ENCODE assay signal across 35 cellular contexts in the genomic region with DNA sequence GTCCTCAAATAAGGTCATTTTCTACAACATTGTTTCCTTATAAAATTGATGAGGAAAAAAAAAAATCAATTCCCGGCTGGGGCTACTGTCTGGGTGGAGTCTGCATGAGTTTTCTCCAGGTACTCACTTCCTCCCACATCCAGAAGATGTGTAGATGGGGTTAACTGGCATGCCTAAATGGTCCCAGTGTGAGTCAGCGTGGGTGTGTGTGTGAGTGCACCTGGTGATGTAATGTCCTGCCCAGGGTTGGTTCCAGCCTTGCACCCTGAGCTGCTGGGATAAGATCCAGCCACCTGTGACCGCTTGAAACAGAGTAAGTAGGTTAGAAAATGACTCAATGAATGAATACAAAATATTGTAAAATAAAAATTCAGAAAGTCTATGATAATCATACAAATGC. TPM values are rescaled to one million over a fixed set of nuclear protein-coding genes. Genes with fewer than 3 reads are reported as not detected.
DNase-seq lines count a peak whose midpoint lies in the region; ATAC-seq, FAIRE-seq and TF ChIP-seq lines count a peak whose summit lies in the region.
"Had no signal": no experiment of that assay in that cellular context is flagged by ENCODE, and none has a peak within 500 bp of the region (broad histone marks: within the 10 kb centered on the region; RNA-seq: fewer than 3 reads in every experiment).

No MANE protein-coding gene starts in this region.

- H3K4me3 ChIP-seq in colonic mucosa, result no peak overlapping the region
- H3K4me3 ChIP-seq in kidney epithelial cell (ENCODE audit: low read depth, low read length), result no peak overlapping the region
- H3K4me3 ChIP-seq in upper lobe of right lung, result no peak overlapping the region
- H3K4me3 ChIP-seq: ascending aorta; BLaER1 treated with 17β-estradiol and CSF1 and Interleukin-3, amounts not matched to agents 10 nM and 100 nM; coronary artery; esophagus muscularis mucosa; heart left ventricle; ovary; Peyer's patch had no signal

- no peak for TF ChIP-seq POLR2A in GM12891 (IDR thresholded peaks at IDR 0.05; ENCODE audit: low read depth, low read length)
- TF ChIP-seq POLR2A in GM18505 (IDR thresholded peaks at IDR 0.05; ENCODE audit: borderline replicate concordance, extremely low read depth, insufficient read depth, insufficient read length), result no peak

- DNase-seq in colonic mucosa (peak; percentile 71), kidney epithelial cell (ENCODE audit: low read depth) (peak; percentile 41), upper lobe of right lung (no peak), GM12891 (ENCODE audit: insufficient read length, low spot score) (no peak), GM10266 (ENCODE audit: extremely low spot score) (no peak)
- DNase-seq: activated CD4-positive, alpha-beta T cell treated with anti-CD3 and anti-CD28 coated beads, Interleukin-2, amount 50 U/mL, for 1 hour; activated T-cell treated with anti-CD3 and anti-CD28 coated beads, Interleukin-2, amount 50 U/mL, for 4 hours; DMS79; effector CD8-positive, alpha-beta T cell; foreskin fibroblast; GDM1; heart left ventricle; left cardiac atrium; NCI-H1436 treated with DMSO at 0.1 percent for 48 hours; NCI-H2081 treated with DMSO at 0.1 percent for 48 hours; NCI-H226; NCI-H69; ovary; Peyer's patch; retina; stimulated activated naive B cell treated with anti-CD40 and anti-IgM and Interleukin-4, amounts not matched to agents 10 μg/mL and 1 μg/mL and 100 μg/mL, for 72 hours; T-helper 9 cell had no signal

- H3K27ac ChIP-seq in colonic mucosa, result no peak overlapping the region
- no peak overlapping the region for H3K27ac ChIP-seq in upper lobe of right lung
- H3K27ac ChIP-seq: ascending aorta; BLaER1 treated with 17β-estradiol and CSF1 and Interleukin-3, amounts not matched to agents 10 nM and 100 nM; coronary artery; esophagus muscularis mucosa; heart left ventricle; ovary; Peyer's patch had no signal

- TF ChIP-seq CTCF in colonic mucosa (IDR thresholded peaks at IDR 0.05), result no peak
- no peak for TF ChIP-seq CTCF in kidney epithelial cell (IDR thresholded peaks at IDR 0.05; ENCODE audit: insufficient read depth, low read length, poor library complexity, severe bottlenecking)
- TF ChIP-seq CTCF in upper lobe of right lung (IDR thresholded peaks at IDR 0.05), result no peak
- TF ChIP-seq CTCF in GM10266 (IDR thresholded peaks at IDR 0.05; ENCODE audit: control insufficient read depth, insufficient read depth, low read depth, missing control alignments), result no peak

- no peaks in the 10 kb centered on the region for H3K4me1 ChIP-seq in colonic mucosa
- H3K4me1 ChIP-seq in upper lobe of right lung, result no peaks in the 10 kb centered on the region
- H3K4me1 ChIP-seq: ascending aorta; BLaER1 treated with 17β-estradiol and CSF1 and Interleukin-3, amounts not matched to agents 10 nM and 100 nM; esophagus muscularis mucosa; heart left ventricle; Peyer's patch had no signal

- H3K27me3 ChIP-seq in colonic mucosa (no peaks in the 10 kb centered on the region), kidney epithelial cell (ENCODE audit: control insufficient read depth, insufficient read depth, low read length) (no peaks in the 10 kb centered on the region), upper lobe of right lung (no peaks in the 10 kb centered on the region)
- H3K27me3 ChIP-seq: ascending aorta, ovary, Peyer's patch had no signal

- intact Hi-C loops in colonic mucosa (cut with DNase I), result no loop called here
- intact Hi-C loops in upper lobe of right lung (cut with DNase I), result no loop called here

- H3K9ac ChIP-seq in colonic mucosa (ENCODE audit: low read depth in 2 of 2, low read length in 2 of 2), result no peak overlapping the region
- H3K9ac ChIP-seq: BLaER1 treated with 17β-estradiol and CSF1 and Interleukin-3, amounts not matched to agents 10 nM and 100 nM had no signal

- peak; percentile 17; the same call in 1 of the 2 replicates for TF ChIP-seq EP300 in Ishikawa (IDR thresholded peaks at IDR 0.05; ENCODE audit: borderline replicate concordance)

- no peak for TF ChIP-seq RAD21 in Ishikawa (IDR thresholded peaks at IDR 0.05; ENCODE audit: low read depth)

- H3K9me3 ChIP-seq in colonic mucosa, result no peaks in the 10 kb centered on the region
- no peaks in the 10 kb centered on the region for H3K9me3 ChIP-seq in upper lobe of right lung
- H3K9me3 ChIP-seq: ascending aorta; BLaER1 treated with 17β-estradiol and CSF1 and Interleukin-3, amounts not matched to agents 10 nM and 100 nM; esophagus muscularis mucosa; heart left ventricle; Peyer's patch had no signal

- no peaks in the 10 kb centered on the region for H3K36me3 ChIP-seq in colonic mucosa
- no peaks in the 10 kb centered on the region for H3K36me3 ChIP-seq in kidney epithelial cell (ENCODE audit: control insufficient read depth, insufficient read depth, low read length)
- no peaks in the 10 kb centered on the region for H3K36me3 ChIP-seq in upper lobe of right lung
- H3K36me3 ChIP-seq: ascending aorta; BLaER1 treated with 17β-estradiol and CSF1 and Interleukin-3, amounts not matched to agents 10 nM and 100 nM; esophagus muscularis mucosa; heart left ventricle; ovary; Peyer's patch had no signal

- ATAC-seq in upper lobe of right lung, result peak; percentile 40
- ATAC-seq in HG03571 (IDR thresholded peaks at IDR 0.05; ENCODE audit: unreplicated experiment), result no peak
- no peak for ATAC-seq in GM18505 (IDR thresholded peaks at IDR 0.05; ENCODE audit: unreplicated experiment)
- ATAC-seq: activated T-cell treated with anti-CD3 and anti-CD28 coated beads, Interleukin-2, amount 50 U/mL, for 4 hours; heart left ventricle; left cardiac atrium; stimulated activated naive B cell treated with anti-CD40 and anti-IgM and Interleukin-4, amounts not matched to agents 10 μg/mL and 1 μg/mL and 100 μg/mL, for 72 hours had no signal

- no peak for FAIRE-seq in GM12891 (lab: Jason Lieb, UNC)
- FAIRE-seq: H1 had no signal

TF ChIP-seq in Ishikawa, 13 proteins besides CTCF, POLR2A, EP300 and RAD21 (continues in another document):
- TF ChIP-seq TCF12 (IDR thresholded peaks at IDR 0.05; ENCODE audit: low read depth) (no peak), NFIC (IDR thresholded peaks at IDR 0.05) (0 out of 2 replicates have a peak, but pooled peaks have one; percentile 28), CEBPB (IDR thresholded peaks at IDR 0.05) (peak; percentile 41; the same call in 1 of the 2 replicates), FOXM1 (IDR thresholded peaks at IDR 0.05; ENCODE audit: borderline replicate concordance, low read depth) (no peak)
- TF ChIP-seq, protein P1, sequence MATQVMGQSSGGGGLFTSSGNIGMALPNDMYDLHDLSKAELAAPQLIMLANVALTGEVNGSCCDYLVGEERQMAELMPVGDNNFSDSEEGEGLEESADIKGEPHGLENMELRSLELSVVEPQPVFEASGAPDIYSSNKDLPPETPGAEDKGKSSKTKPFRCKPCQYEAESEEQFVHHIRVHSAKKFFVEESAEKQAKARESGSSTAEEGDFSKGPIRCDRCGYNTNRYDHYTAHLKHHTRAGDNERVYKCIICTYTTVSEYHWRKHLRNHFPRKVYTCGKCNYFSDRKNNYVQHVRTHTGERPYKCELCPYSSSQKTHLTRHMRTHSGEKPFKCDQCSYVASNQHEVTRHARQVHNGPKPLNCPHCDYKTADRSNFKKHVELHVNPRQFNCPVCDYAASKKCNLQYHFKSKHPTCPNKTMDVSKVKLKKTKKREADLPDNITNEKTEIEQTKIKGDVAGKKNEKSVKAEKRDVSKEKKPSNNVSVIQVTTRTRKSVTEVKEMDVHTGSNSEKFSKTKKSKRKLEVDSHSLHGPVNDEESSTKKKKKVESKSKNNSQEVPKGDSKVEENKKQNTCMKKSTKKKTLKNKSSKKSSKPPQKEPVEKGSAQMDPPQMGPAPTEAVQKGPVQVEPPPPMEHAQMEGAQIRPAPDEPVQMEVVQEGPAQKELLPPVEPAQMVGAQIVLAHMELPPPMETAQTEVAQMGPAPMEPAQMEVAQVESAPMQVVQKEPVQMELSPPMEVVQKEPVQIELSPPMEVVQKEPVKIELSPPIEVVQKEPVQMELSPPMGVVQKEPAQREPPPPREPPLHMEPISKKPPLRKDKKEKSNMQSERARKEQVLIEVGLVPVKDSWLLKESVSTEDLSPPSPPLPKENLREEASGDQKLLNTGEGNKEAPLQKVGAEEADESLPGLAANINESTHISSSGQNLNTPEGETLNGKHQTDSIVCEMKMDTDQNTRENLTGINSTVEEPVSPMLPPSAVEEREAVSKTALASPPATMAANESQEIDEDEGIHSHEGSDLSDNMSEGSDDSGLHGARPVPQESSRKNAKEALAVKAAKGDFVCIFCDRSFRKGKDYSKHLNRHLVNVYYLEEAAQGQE (IDR thresholded peaks at IDR 0.05; ENCODE audit: low read depth), result no peak

TF ChIP-seq in GM12891, 5 proteins besides CTCF, POLR2A, EP300 and RAD21:
- TF ChIP-seq PAX5 (IDR thresholded peaks at IDR 0.05; ENCODE audit: insufficient read depth, low read length, severe bottlenecking), result no peak
- no peak for TF ChIP-seq POLR2AphosphoS5 (IDR thresholded peaks at IDR 0.05; ENCODE audit: low read depth, low read length)
- no peak for TF ChIP-seq SPI1 (IDR thresholded peaks at IDR 0.05; ENCODE audit: low read depth, low read length)
- TF ChIP-seq POU2F2 (IDR thresholded peaks at IDR 0.05; ENCODE audit: low read depth, low read length), result no peak
- no peak for TF ChIP-seq TAF1 (IDR thresholded peaks at IDR 0.05; ENCODE audit: low read depth, low read length)

RNA-seq across cellular contexts. Expression of gene USP26, which starts 11.1 kb away (rescaled TPM):
- not detected for total RNA-seq in colonic mucosa
- not detected in 2 replicates for total RNA-seq in kidney epithelial cell
- total RNA-seq in upper lobe of right lung, result not detected
- polyA plus RNA-seq in GM12891 (2012; ENCODE audit: low read depth, missing spikeins), result not detected
- total RNA-seq: activated T-cell treated with anti-CD3 and anti-CD28 coated beads, Interleukin-2, amount 50 U/mL, for 4 hours; ascending aorta; cardiac septum; esophagus muscularis mucosa; H1; heart left ventricle; left cardiac atrium; LHCN-M2; neural crest cell; ovary; Peyer's patch; skeletal muscle tissue; ureter had no signal
- polyA plus RNA-seq: H1, heart left ventricle, ovary had no signal

Comparison
In these comparisons a context has a peak if more than half of its experiments do, and no peak if none do; other contexts are left out.
1. DNase-seq: peak in colonic mucosa (single experiment) and kidney epithelial cell (single experiment); none in upper lobe of right lung (single experiment), GM12891 (single experiment) and GM10266 (single experiment).